In genomic region chr1:23588749-23589505, GRCh38 we compare ENCODE assay signal across 17 cellular contexts. TPM values are rescaled to one million over a fixed set of nuclear protein-coding genes. Genes with fewer than 3 reads are reported as not detected.
DNase-seq lines count a peak whose midpoint lies in the region; ATAC-seq, FAIRE-seq and TF ChIP-seq lines count a peak whose summit lies in the region.
"Had no signal": no experiment of that assay in that cellular context is flagged by ENCODE, and none has a peak within 500 bp of the region (broad histone marks: within the 10 kb centered on the region; RNA-seq: fewer than 3 reads in every experiment).

No MANE protein-coding gene starts in this region.

- H3K27me3 Mint-ChIP-seq in activated B cell treated with CpG ODN at 0.5 μM for 24 hours (no peaks in the 10 kb centered on the region), type B pancreatic cell (no peaks in the 10 kb centered on the region)

- H3K79me2 ChIP-seq in keratinocyte (ENCODE audit: control insufficient read depth, insufficient read depth, low read length): no peaks in the 10 kb centered on the region

- POLR2A ChIA-PET in activated B cell treated with CpG ODN at 0.5 μM for 24 hours (lab: Charles Lee): interaction anchor here (0.6 to 20.5 kb wide), 5 partner anchors 23 to 1144 kb away, joined by 4 to 1151 read pairs (median 61); partner anchors contain the start of gene ID3

- H3K36me3 ChIP-seq in right atrium auricular region (no peaks in the 10 kb centered on the region), keratinocyte (ENCODE audit: control insufficient read depth in 2 of 2, extremely low read depth in 1 of 2, insufficient read depth in 2 of 2, low read length in 2 of 2) (no peaks in the 10 kb centered on the region)
- H3K36me3 ChIP-seq: adrenal gland, SJCRH30 had no signal

- no peak for DNase-seq in left ventricle myocardium superior
- DNase-seq in right atrium auricular region (ENCODE audit: low spot score): no peak
- DNase-seq in activated B cell treated with CpG ODN at 0.5 μM for 24 hours: no peak
- no peak for DNase-seq in keratinocyte (ENCODE audit: low read depth, low spot score)
- DNase-seq in type B pancreatic cell (ENCODE audit: extremely low spot score, unreplicated experiment): no peak
- DNase-seq in activated CD4-positive, alpha-beta T cell treated with anti-CD3 and anti-CD28 coated beads for 1 hour: no peak
- DNase-seq in hippocampal formation (lab: John Stamatoyannopoulos, UW): no peak
- no peak for DNase-seq in NCI-H2227 (lab: John Stamatoyannopoulos, UW; ENCODE audit: unreplicated experiment)
- DNase-seq: activated CD4-positive, alpha-beta T cell treated with anti-CD3 and anti-CD28 coated beads, Interleukin-2, amount 50 U/mL, for 1 hour; activated T-cell treated with anti-CD3 and anti-CD28 coated beads, Interleukin-2, amount 50 U/mL, for 4 hours; adrenal gland; Caco-2; Kasumi-1; NCI-H1436; SJCRH30; stimulated activated CD4-positive, alpha-beta T cell treated with anti-CD3 and anti-CD28 coated beads, Interleukin-4, amount 100 ng/mL, for 4 hours; T-helper 9 cell had no signal

- no peaks in the 10 kb centered on the region for H3K9me1 ChIP-seq in keratinocyte (ENCODE audit: control insufficient read depth, extremely low read depth, insufficient read depth, low read length)

- H3K9ac ChIP-seq in keratinocyte (ENCODE audit: control insufficient read depth, extremely low read depth, insufficient read depth, low read length): peak overlapping the region; percentile 49

- H3K4me2 ChIP-seq in keratinocyte (ENCODE audit: control insufficient read depth, extremely low read depth, insufficient read depth, low read depth, low read length): peak overlapping the region; percentile 63

- ATAC-seq in left ventricle myocardium superior: peak; percentile 24
- ATAC-seq in activated B cell treated with CpG ODN at 0.5 μM for 24 hours (ENCODE audit: low read depth): no peak
- ATAC-seq: activated T-cell treated with anti-CD3 and anti-CD28 coated beads, Interleukin-2, amount 50 U/mL, for 4 hours had no signal

- intact Hi-C loops in left ventricle myocardium superior (cut with micrococcal nuclease): no loop called here
- intact Hi-C loops in activated B cell treated with CpG ODN at 0.5 μM for 24 hours (cut with micrococcal nuclease): no loop called here

- no peaks in the 10 kb centered on the region for H4K20me1 ChIP-seq in keratinocyte (ENCODE audit: control insufficient read depth, extremely low read depth, insufficient read depth, low read length)

- dilution Hi-C loops in keratinocyte (cut with MboI; ENCODE audit: extremely low pct_ligation_motif_present, low sequenced_read_pairs): no loop called here

- H3K4me3 ChIP-seq in right atrium auricular region (no peak overlapping the region), keratinocyte (ENCODE audit: control insufficient read depth in 2 of 3, extremely low read depth in 1 of 3, insufficient read depth in 2 of 3, low read depth in 1 of 3, low read length in 3 of 3) (peak overlapping the region in 1 of 3 experiments; percentile 4)
- H3K4me3 ChIP-seq: adrenal gland, SJCRH30 had no signal

- H3K4me3 Mint-ChIP-seq in activated B cell treated with CpG ODN at 0.5 μM for 24 hours: peak overlapping the region; percentile 11
- H3K4me3 Mint-ChIP-seq in type B pancreatic cell: no peak overlapping the region
- H3K4me3 Mint-ChIP-seq: activated T-cell treated with anti-CD3 and anti-CD28 coated beads, Interleukin-2, amount 50 U/mL, for 4 hours had no signal

- H3K4me1 ChIP-seq in right atrium auricular region: peaks cover 0 to 10% of the 10 kb centered on the region in 2 donors
- H3K4me1 ChIP-seq in keratinocyte (ENCODE audit: control insufficient read depth, extremely low read depth, insufficient read depth, low read length): peaks cover 43% of the 10 kb centered on the region
- H3K4me1 ChIP-seq: adrenal gland had no signal

- H3K9me3 ChIP-seq in right atrium auricular region (no peaks in the 10 kb centered on the region), keratinocyte (ENCODE audit: control insufficient read depth, low read depth, low read length) (no peaks in the 10 kb centered on the region)
- H3K9me3 ChIP-seq: adrenal gland, Caco-2, SJCRH30 had no signal

- H3K36me3 Mint-ChIP-seq in activated B cell treated with CpG ODN at 0.5 μM for 24 hours (ENCODE audit: low read depth): no peaks in the 10 kb centered on the region
- no peaks in the 10 kb centered on the region for H3K36me3 Mint-ChIP-seq in type B pancreatic cell

- peak; percentile 73 for FAIRE-seq in keratinocyte (lab: Jason Lieb, UNC)

- peak overlapping the region; percentile 66 for H2AFZ ChIP-seq in keratinocyte (ENCODE audit: control insufficient read depth, low read length)

- H3K27ac Mint-ChIP-seq in activated B cell treated with CpG ODN at 0.5 μM for 24 hours (peak overlapping the region; percentile 89), type B pancreatic cell (peak overlapping the region; percentile 9)

- no peak for TF ChIP-seq CTCF in right atrium auricular region (IDR thresholded peaks at IDR 0.05)
- no peak for TF ChIP-seq CTCF in activated B cell treated with CpG ODN at 0.5 μM for 24 hours (IDR thresholded peaks at IDR 0.05)
- TF ChIP-seq CTCF in keratinocyte (optimal IDR thresholded peaks at IDR 0.05 in 1 of 3, IDR thresholded peaks at IDR 0.05 in 1 of 3, conservative IDR thresholded peaks at IDR 0.05 in 1 of 3; ENCODE audit: extremely low read depth in 1 of 3, insufficient read depth in 2 of 3, low read length in 3 of 3): no peak
- TF ChIP-seq CTCF in type B pancreatic cell (conservative IDR thresholded peaks at IDR 0.05): no peak

- peaks cover 63% of the 10 kb centered on the region for H3K4me1 Mint-ChIP-seq in activated B cell treated with CpG ODN at 0.5 μM for 24 hours
- peaks cover 53% of the 10 kb centered on the region for H3K4me1 Mint-ChIP-seq in type B pancreatic cell (ENCODE audit: unreplicated experiment)

- no peaks in the 10 kb centered on the region for H3K27me3 ChIP-seq in right atrium auricular region
- no peaks in the 10 kb centered on the region for H3K27me3 ChIP-seq in keratinocyte (ENCODE audit: control insufficient read depth, extremely low read depth, insufficient read depth, low read length)
- H3K27me3 ChIP-seq: adrenal gland, SJCRH30 had no signal

- CTCF ChIA-PET in activated B cell treated with CpG ODN at 0.5 μM for 24 hours (lab: Charles Lee): no interaction called here

- no peaks in the 10 kb centered on the region for H3K9me3 Mint-ChIP-seq in activated B cell treated with CpG ODN at 0.5 μM for 24 hours
- H3K9me3 Mint-ChIP-seq in type B pancreatic cell: no peaks in the 10 kb centered on the region
- H3K9me3 Mint-ChIP-seq: activated T-cell treated with anti-CD3 and anti-CD28 coated beads, Interleukin-2, amount 50 U/mL, for 4 hours had no signal

- peak overlapping the region in 1 of 2 donors; percentile 3 for H3K27ac ChIP-seq in right atrium auricular region
- peak overlapping the region; percentile 63 for H3K27ac ChIP-seq in keratinocyte (ENCODE audit: control insufficient read depth, insufficient read depth, low read length)
- H3K27ac ChIP-seq: adrenal gland, SJCRH30 had no signal

RNA-seq across cellular contexts. Expression of gene ID3, which starts 29.6 kb away (rescaled TPM):
- total RNA-seq in left ventricle myocardium superior (82.4 TPM), right atrium auricular region (100 to 1,000 TPM; 145 to 357 TPM), activated B cell treated with CpG ODN at 0.5 μM for 24 hours (195 and 205 TPM in 2 replicates), type B pancreatic cell (ENCODE audit: low replicate concordance) (240 and 495 TPM in 2 replicates)
- 12.7 to 62.4 TPM (median 38.0 TPM) in 3 replicates for polyA plus RNA-seq in keratinocyte
- polyA plus RNA-seq in keratinocyte (2011; ENCODE audit: low read depth): 81.8 TPM
- 40.0 and 63.5 TPM in 2 replicates for polyA plus RNA-seq in keratinocyte (2011; cell fraction: cytosol; rRNA removed)
- 90.9 and 100.0 TPM in 2 replicates for polyA plus RNA-seq in keratinocyte (2011; cell fraction: nucleus; rRNA removed)
- polyA plus RNA-seq in keratinocyte (2012; ENCODE audit: low replicate concordance): 15.2 and 117 TPM in 2 replicates
- polyA minus RNA-seq in keratinocyte: 16.4 to 32.4 TPM (median 23.3 TPM) in 3 replicates
- polyA minus RNA-seq in keratinocyte (2011; cell fraction: cytosol; rRNA and poly(A)+ RNA removed): 81.9 TPM
- polyA minus RNA-seq in keratinocyte (2011; cell fraction: nucleus; rRNA and poly(A)+ RNA removed): 41.0 and 43.1 TPM in 2 replicates

RNA-seq across cellular contexts. Expression of gene E2F2, which starts 57.9 kb away (rescaled TPM):
- total RNA-seq in left ventricle myocardium superior (0.35 TPM), right atrium auricular region (under 1 TPM; 0.20 to 0.33 TPM), activated B cell treated with CpG ODN at 0.5 μM for 24 hours (2.4 and 3.4 TPM in 2 replicates), type B pancreatic cell (ENCODE audit: low replicate concordance) (8.4 and 9.4 TPM in 2 replicates)
- polyA plus RNA-seq in keratinocyte: 0.05 to 0.12 TPM (median 0.06 TPM) in 3 replicates
- 0.10 TPM for polyA plus RNA-seq in keratinocyte (2011; ENCODE audit: low read depth)
- 0.03 and 0.06 TPM in 2 replicates for polyA plus RNA-seq in keratinocyte (2011; cell fraction: cytosol; rRNA removed)
- 0.13 TPM in 2 replicates for polyA plus RNA-seq in keratinocyte (2011; cell fraction: nucleus; rRNA removed)
- 0.20 and 0.23 TPM in 2 replicates for polyA plus RNA-seq in keratinocyte (2012; ENCODE audit: low replicate concordance)
- polyA minus RNA-seq in keratinocyte: 0.10 to 1.4 TPM (median 0.20 TPM) in 3 replicates
- polyA minus RNA-seq in keratinocyte (2011; cell fraction: cytosol; rRNA and poly(A)+ RNA removed): 0.77 TPM
- polyA minus RNA-seq in keratinocyte (2011; cell fraction: nucleus; rRNA and poly(A)+ RNA removed): 0.11 and 0.16 TPM in 2 replicates
